ENCODE assay signal across 21 cellular contexts in genomic region chr7:128321044-128321422, GRCh38. TPM values are rescaled to one million over a fixed set of nuclear protein-coding genes. Genes with fewer than 3 reads are reported as not detected.
DNase-seq lines count a peak whose midpoint lies in the region; ATAC-seq, FAIRE-seq and TF ChIP-seq lines count a peak whose summit lies in the region.
"Had no signal": no experiment of that assay in that cellular context is flagged by ENCODE, and none has a peak within 500 bp of the region (broad histone marks: within the 10 kb centered on the region; RNA-seq: fewer than 3 reads in every experiment).

No MANE protein-coding gene starts in this region.

- H3K27me3 Mint-ChIP-seq in CD4-positive, alpha-beta memory T cell: no peaks in the 10 kb centered on the region
- no peaks in the 10 kb centered on the region for H3K27me3 Mint-ChIP-seq in activated CD8-positive, alpha-beta T cell treated with anti-CD3 and anti-CD28 coated beads for 36 hours

- no peaks in the 10 kb centered on the region; the same call in 1 of the 2 replicates for H4K20me1 ChIP-seq in BLaER1

- H3K4me1 ChIP-seq in BLaER1: peaks cover 44% of the 10 kb centered on the region
- peaks cover 17% of the 10 kb centered on the region for H3K4me1 ChIP-seq in CD4-positive, alpha-beta memory T cell (ENCODE audit: insufficient read depth, low read length)
- peaks cover 0 to 3% (median 0%) of the 10 kb centered on the region in 4 donors for H3K4me1 ChIP-seq in esophagus muscularis mucosa

- no peak for TF ChIP-seq POLR2A in esophagus muscularis mucosa (IDR thresholded peaks at IDR 0.05; ENCODE audit: low read depth)

- H3K36me3 ChIP-seq in BLaER1: peaks cover 94% of the 10 kb centered on the region
- peaks cover 62% of the 10 kb centered on the region for H3K36me3 ChIP-seq in CD4-positive, alpha-beta memory T cell (ENCODE audit: insufficient read depth, low read length)
- H3K36me3 ChIP-seq in esophagus muscularis mucosa: peaks cover 89 to 100% (median 90%) of the 10 kb centered on the region in 4 donors

- H3K27ac Mint-ChIP-seq in CD4-positive, alpha-beta memory T cell: peak overlapping the region in 6 of 7 donors; percentile 22 to 87 (median 78)
- peak overlapping the region; percentile 90 for H3K27ac Mint-ChIP-seq in activated CD8-positive, alpha-beta T cell treated with anti-CD3 and anti-CD28 coated beads for 36 hours

- ATAC-seq in activated CD8-positive, alpha-beta T cell treated with anti-CD3 and anti-CD28 coated beads for 36 hours: peak; percentile 56
- no peak for ATAC-seq in GM18909 (IDR thresholded peaks at IDR 0.05; ENCODE audit: poor library complexity, unreplicated experiment)
- ATAC-seq: GM12878 had no signal

- H3K9me3 ChIP-seq in BLaER1 (no peaks in the 10 kb centered on the region), esophagus muscularis mucosa (no peaks in the 10 kb centered on the region)
- no peaks in the 10 kb centered on the region for H3K9me3 ChIP-seq in CD4-positive, alpha-beta memory T cell (ENCODE audit: control insufficient read depth in 1 of 2, low read length in 2 of 2)
- H3K9me3 ChIP-seq: thoracic aorta had no signal

- H3K9me3 Mint-ChIP-seq in CD4-positive, alpha-beta memory T cell: no peaks in the 10 kb centered on the region
- H3K9me3 Mint-ChIP-seq in activated CD8-positive, alpha-beta T cell treated with anti-CD3 and anti-CD28 coated beads for 36 hours: no peaks in the 10 kb centered on the region
- H3K9me3 Mint-ChIP-seq: activated naive CD4-positive, alpha-beta T cell treated with anti-CD3 and anti-CD28 coated beads, Interleukin-2, amount 50 U/mL, for 72 hours had no signal

- no peak for FAIRE-seq in frontal cortex (lab: Jason Lieb, UNC)
- FAIRE-seq: endometrium, GM12878, K562 had no signal

- H3K9ac ChIP-seq in BLaER1: peak overlapping the region; percentile 6; the same call in 1 of the 2 replicates

- intact Hi-C loops in CD4-positive, alpha-beta memory T cell (cut with micrococcal nuclease): no loop called here
- intact Hi-C loops in activated CD8-positive, alpha-beta T cell treated with anti-CD3 and anti-CD28 coated beads for 36 hours (cut with micrococcal nuclease): no loop called here
- intact Hi-C loops in esophagus muscularis mucosa (cut with DNase I): no loop called here

- peaks cover 13 to 34% (median 23%) of the 10 kb centered on the region in 4 donors for H3K4me1 Mint-ChIP-seq in CD4-positive, alpha-beta memory T cell
- H3K4me1 Mint-ChIP-seq in activated CD8-positive, alpha-beta T cell treated with anti-CD3 and anti-CD28 coated beads for 36 hours (ENCODE audit: low read depth): peaks cover 33% of the 10 kb centered on the region

- H3K27ac ChIP-seq in BLaER1 (peak overlapping the region; percentile 52), esophagus muscularis mucosa (replicated peaks in 1 of 4) (no peak overlapping the region)
- H3K27ac ChIP-seq in CD4-positive, alpha-beta memory T cell (ENCODE audit: low read depth, low read length): no peak overlapping the region
- H3K27ac ChIP-seq: brain microvascular endothelial cell, thoracic aorta had no signal

- CTCF ChIA-PET in CD4-positive, alpha-beta memory T cell (lab: Charles Lee; ENCODE audit: partially characterized antibody): interaction anchor here (1.2 to 4.3 kb wide), 9 partner anchors 13 to 612 kb away, joined by 3 to 18 read pairs (median 5); partner anchors contain the start of gene RBM28
- CTCF ChIA-PET in activated CD8-positive, alpha-beta T cell treated with anti-CD3 and anti-CD28 coated beads for 36 hours (lab: Charles Lee): interaction anchor here (0.8 to 4.0 kb wide), 12 partner anchors 9 to 613 kb away, joined by 3 to 15 read pairs (median 4); partner anchors contain the start of gene RBM28

- WGBS in esophagus muscularis mucosa: 93% methylated on average over 4 of the region's 5 CpGs

- H3K36me3 Mint-ChIP-seq in CD4-positive, alpha-beta memory T cell: peaks cover 67 to 79% of the 10 kb centered on the region in 2 donors
- H3K36me3 Mint-ChIP-seq in activated CD8-positive, alpha-beta T cell treated with anti-CD3 and anti-CD28 coated beads for 36 hours (ENCODE audit: low read depth): peaks cover 67% of the 10 kb centered on the region

- H3K4me3 ChIP-seq in BLaER1 (no peak overlapping the region), esophagus muscularis mucosa (no peak overlapping the region)
- H3K4me3 ChIP-seq in CD4-positive, alpha-beta memory T cell (ENCODE audit: low read length in 2 of 2): no peak overlapping the region
- H3K4me3 ChIP-seq: GM12878, K562, thoracic aorta had no signal

- TF ChIP-seq EP300 in esophagus muscularis mucosa (IDR thresholded peaks at IDR 0.05): no peak

- no peaks in the 10 kb centered on the region for H3K27me3 ChIP-seq in BLaER1
- H3K27me3 ChIP-seq in CD4-positive, alpha-beta memory T cell (ENCODE audit: insufficient read depth, low read length): no peaks in the 10 kb centered on the region
- no peaks in the 10 kb centered on the region for H3K27me3 ChIP-seq in esophagus muscularis mucosa
- H3K27me3 ChIP-seq: brain microvascular endothelial cell had no signal

- DNase-seq in CD4-positive, alpha-beta memory T cell: no peak
- peak; percentile 28 for DNase-seq in activated CD8-positive, alpha-beta T cell treated with anti-CD3 and anti-CD28 coated beads for 36 hours
- DNase-seq in esophagus muscularis mucosa (ENCODE audit: extremely low spot score) (peak; percentile 68), frontal cortex (ENCODE audit: low spot score in 2 of 2) (no peak), NCI-H524 (lab: John Stamatoyannopoulos, UW) (no peak)
- DNase-seq: brain microvascular endothelial cell, COR-L47, DMS79 treated with DMSO at 0.1 percent for 48 hours, glutamatergic neuron, kidney glomerular epithelial cell, NCI-H187 treated with DMSO at 0.1 percent for 48 hours, nucleus accumbens had no signal

- H3K4me3 Mint-ChIP-seq in CD4-positive, alpha-beta memory T cell: peak overlapping the region in 3 of 8 donors; percentile 28 to 56 (median 46)
- H3K4me3 Mint-ChIP-seq in activated CD8-positive, alpha-beta T cell treated with anti-CD3 and anti-CD28 coated beads for 36 hours: no peak overlapping the region

- POLR2A ChIA-PET in CD4-positive, alpha-beta memory T cell (lab: Charles Lee; ENCODE audit: partially characterized antibody): interaction anchor here (1.5 kb wide), 1 partner anchor 23 kb away, joined by 3 read pairs; the partner anchor contains the start of gene RBM28
- POLR2A ChIA-PET in activated CD8-positive, alpha-beta T cell treated with anti-CD3 and anti-CD28 coated beads for 36 hours (lab: Charles Lee): interaction anchor here (0.9 to 1.7 kb wide), 2 partner anchors 23 to 80 kb away, joined by 3 to 5 read pairs; partner anchors contain the start of gene RBM28

- no peak for TF ChIP-seq CTCF in activated CD8-positive, alpha-beta T cell treated with anti-CD3 and anti-CD28 coated beads for 36 hours (IDR thresholded peaks at IDR 0.05)
- TF ChIP-seq CTCF in esophagus muscularis mucosa (IDR thresholded peaks at IDR 0.05): no peak

- peak overlapping the region; percentile 40 for H3K4me2 ChIP-seq in BLaER1

RNA-seq across cellular contexts. Expression of gene RBM28, which starts 22.7 kb away (rescaled TPM):
- total RNA-seq in CD4-positive, alpha-beta memory T cell: 10 to 100 TPM; 43.4 to 48.3 TPM
- 1 to 10 TPM; 2.4 to 9.9 TPM for polyA plus RNA-seq in CD4-positive, alpha-beta memory T cell
- total RNA-seq in activated CD8-positive, alpha-beta T cell treated with anti-CD3 and anti-CD28 coated beads for 36 hours: 10 to 100 TPM; 55.3 to 55.6 TPM
- total RNA-seq in esophagus muscularis mucosa (10 to 100 TPM; 13.3 to 16.6 (median 15.0) TPM), frontal cortex (16.3 TPM)

RNA-seq across cellular contexts. Expression of gene PRRT4, which starts 40.5 kb away (rescaled TPM):
- under 1 TPM; 0.52 to 0.58 TPM for total RNA-seq in CD4-positive, alpha-beta memory T cell
- under 1 TPM; 0.11 to 0.16 TPM for polyA plus RNA-seq in CD4-positive, alpha-beta memory T cell
- total RNA-seq in activated CD8-positive, alpha-beta T cell treated with anti-CD3 and anti-CD28 coated beads for 36 hours: under 1 TPM; 0.20 to 0.69 TPM
- total RNA-seq in esophagus muscularis mucosa (1 to 10 TPM in 1 of 4 donors, under 1 TPM in 2, not detected in 1; 0.42 to 1.8 (median 0.78) TPM), frontal cortex (3.3 TPM)
- total RNA-seq: GM12878, K562, lung microvascular endothelial cell, pulmonary artery endothelial cell had no signal
- polyA plus RNA-seq: GM12878, K562 had no signal

Comparison
In these comparisons a context has a peak if more than half of its experiments do, and no peak if none do; other contexts are left out.
1. DNase-seq: peak in activated CD8-positive, alpha-beta T cell treated with anti-CD3 and anti-CD28 coated beads for 36 hours (single experiment) and esophagus muscularis mucosa (single experiment); none in CD4-positive, alpha-beta memory T cell (0 of 5), frontal cortex (0 of 2) and NCI-H524 (0 of 2).